1 cellular context compared by ENCODE assay signal in the genomic region with DNA sequence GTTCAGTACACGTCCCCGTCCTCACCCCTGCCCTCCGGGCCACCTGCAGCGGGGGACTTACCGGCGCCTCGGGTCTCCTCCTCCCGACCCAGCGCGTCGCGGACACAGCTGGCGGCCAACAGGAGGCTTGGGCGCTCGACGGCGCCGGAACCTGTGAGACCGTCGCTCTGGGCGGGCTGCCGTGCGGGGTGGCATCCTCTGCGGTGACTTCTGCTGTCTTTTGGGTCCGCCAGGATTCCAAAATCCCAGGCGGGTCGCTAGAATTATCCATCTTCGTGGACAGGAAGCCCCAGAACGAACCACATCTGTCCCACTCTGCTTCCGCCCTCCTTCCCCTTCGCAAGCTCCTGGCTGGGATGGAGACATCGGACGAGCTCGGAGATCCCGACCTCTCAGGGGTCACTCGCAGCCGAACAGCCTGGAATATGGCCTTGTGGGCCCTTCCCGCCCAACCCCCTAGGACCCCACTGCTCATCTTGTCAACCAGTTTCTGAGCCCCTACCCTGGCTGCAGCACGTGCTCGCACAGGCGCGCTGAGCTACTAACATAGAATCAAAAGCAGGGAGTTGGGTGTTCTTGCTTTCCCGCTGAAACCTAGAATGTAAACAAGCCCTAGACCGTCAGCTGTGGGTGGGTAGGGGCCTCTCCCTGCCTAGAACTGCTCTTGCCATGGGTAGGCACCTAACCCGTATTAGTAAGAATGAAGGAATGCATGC.
TF ChIP-seq lines count a peak whose summit lies in the region.

No MANE protein-coding gene starts in this region.

TF ChIP-seq in HepG2, 621 proteins besides CTCF, POLR2A, EP300 and RAD21 (continued from another document):
- TF ChIP-seq, protein P1, sequence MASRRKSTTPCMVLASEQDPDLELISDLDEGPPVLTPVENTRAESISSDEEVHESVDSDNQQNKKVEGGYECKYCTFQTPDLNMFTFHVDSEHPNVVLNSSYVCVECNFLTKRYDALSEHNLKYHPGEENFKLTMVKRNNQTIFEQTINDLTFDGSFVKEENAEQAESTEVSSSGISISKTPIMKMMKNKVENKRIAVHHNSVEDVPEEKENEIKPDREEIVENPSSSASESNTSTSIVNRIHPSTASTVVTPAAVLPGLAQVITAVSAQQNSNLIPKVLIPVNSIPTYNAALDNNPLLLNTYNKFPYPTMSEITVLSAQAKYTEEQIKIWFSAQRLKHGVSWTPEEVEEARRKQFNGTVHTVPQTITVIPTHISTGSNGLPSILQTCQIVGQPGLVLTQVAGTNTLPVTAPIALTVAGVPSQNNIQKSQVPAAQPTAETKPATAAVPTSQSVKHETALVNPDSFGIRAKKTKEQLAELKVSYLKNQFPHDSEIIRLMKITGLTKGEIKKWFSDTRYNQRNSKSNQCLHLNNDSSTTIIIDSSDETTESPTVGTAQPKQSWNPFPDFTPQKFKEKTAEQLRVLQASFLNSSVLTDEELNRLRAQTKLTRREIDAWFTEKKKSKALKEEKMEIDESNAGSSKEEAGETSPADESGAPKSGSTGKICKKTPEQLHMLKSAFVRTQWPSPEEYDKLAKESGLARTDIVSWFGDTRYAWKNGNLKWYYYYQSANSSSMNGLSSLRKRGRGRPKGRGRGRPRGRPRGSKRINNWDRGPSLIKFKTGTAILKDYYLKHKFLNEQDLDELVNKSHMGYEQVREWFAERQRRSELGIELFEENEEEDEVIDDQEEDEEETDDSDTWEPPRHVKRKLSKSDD (CRISPR knock-in tag; IDR thresholded peaks at IDR 0.05; ENCODE audit: low read depth): no peak
- no peak for TF ChIP-seq CCDC6 (CRISPR knock-in tag; IDR thresholded peaks at IDR 0.05)
- TF ChIP-seq SPEN (CRISPR knock-in tag; IDR thresholded peaks at IDR 0.05; ENCODE audit: low read depth): no peak
